2 cellular contexts compared by ENCODE assay signal in the genomic region with DNA sequence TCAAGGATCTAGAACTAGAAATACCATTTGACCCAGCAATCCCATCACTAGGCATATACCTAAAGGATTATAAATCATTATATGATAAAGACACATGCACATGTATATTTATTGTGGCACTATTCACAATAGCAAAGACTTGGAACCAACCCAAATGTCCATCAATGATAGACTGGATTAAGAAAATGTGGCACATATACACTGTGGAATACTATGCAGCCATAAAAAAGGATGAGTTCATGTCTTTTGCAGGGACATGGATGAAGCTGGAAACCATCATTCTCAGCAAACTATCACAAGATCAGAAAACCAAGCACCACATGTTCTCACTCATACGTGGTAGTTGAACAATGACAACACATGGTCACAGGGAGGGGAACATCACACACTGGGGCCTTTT.
DNase-seq lines count a peak whose midpoint lies in the region; ATAC-seq, FAIRE-seq and TF ChIP-seq lines count a peak whose summit lies in the region.
"Not testable (repeated sequence)": the region's sequence is repeated elsewhere in the genome, so short reads cannot be mapped to it uniquely, and the experiment has no call there.

No MANE protein-coding gene starts in this region.

- not testable (repeated sequence) for H3K9me3 ChIP-seq in HEK293 (ENCODE audit: control insufficient read depth, insufficient read depth, low read depth, low read length); K562 (replicated peaks; ENCODE audit: control insufficient read depth, insufficient read depth, low read depth, low read length)

- H3K9me1 ChIP-seq in K562 (ENCODE audit: control insufficient read depth, insufficient read depth, low read length), result not testable (repeated sequence)

- FAIRE-seq in K562 (lab: Jason Lieb, UNC), result not testable (repeated sequence)

- in situ Hi-C loops in K562 (cut with MboI), result not testable (repeated sequence)

- not testable (repeated sequence) for TF ChIP-seq POLR2A in K562 (conservative IDR thresholded peaks at IDR 0.05)

- TF ChIP-seq CTCF in HEK293 (tag by site-specific recombination; IDR thresholded peaks at IDR 0.05); K562 (IDR thresholded peaks at IDR 0.05 in 2 of 3, conservative IDR thresholded peaks at IDR 0.05 in 1 of 3; ENCODE audit: insufficient read depth in 2 of 3, low read depth in 1 of 3, low read length in 3 of 3): not testable (repeated sequence)

- POLR2A ChIA-PET in HEK293 (lab: Yijun Ruan, JAX); K562 (lab: Yijun Ruan, JAX): not testable (repeated sequence)

- not testable (repeated sequence) for H3K27ac ChIP-seq in HEK293 (ENCODE audit: extremely low read depth, low read depth, low read length); K562 (ENCODE audit: extremely low read depth, low read depth, low read length)

- not testable (repeated sequence) for H3K79me2 ChIP-seq in K562 (ENCODE audit: control insufficient read depth, insufficient read depth, low read length)

- not testable (repeated sequence) for TF ChIP-seq RAD21 in K562 (CRISPR knock-in tag; conservative IDR thresholded peaks at IDR 0.05 in 1 of 2, IDR thresholded peaks at IDR 0.05 in 1 of 2)

- not testable (repeated sequence) for DNase-seq in K562 (ENCODE audit: extremely low read depth in 1 of 4, low spot score in 3 of 4)

- not testable (repeated sequence) for H2AFZ ChIP-seq in K562 (ENCODE audit: low read depth, low read length)

- H3K36me3 ChIP-seq in HEK293 (ENCODE audit: control insufficient read depth in 2 of 2, insufficient read depth in 1 of 2, low read length in 2 of 2); K562 (ENCODE audit: control insufficient read depth, insufficient read depth, low read length): not testable (repeated sequence)

- not testable (repeated sequence) for H3K4me1 ChIP-seq in HEK293 (ENCODE audit: control insufficient read depth, insufficient read depth, low read length); K562 (replicated peaks in 1 of 2; ENCODE audit: control insufficient read depth in 2 of 2, insufficient read depth in 2 of 2, low read length in 2 of 2)

- not testable (repeated sequence) for ATAC-seq in K562

- BruUV-seq in K562 (replicated peaks; lab: Mats Ljungman, UMichigan), result not testable (repeated sequence)

- H3K4me3 ChIP-seq in HEK293 (ENCODE audit: low read depth, low read length); K562: not testable (repeated sequence)

- H3K9ac ChIP-seq in K562 (ENCODE audit: insufficient read depth in 1 of 2, low read depth in 2 of 2, low read length in 2 of 2), result not testable (repeated sequence)

- TF ChIP-seq EP300 in K562 (IDR thresholded peaks at IDR 0.05; ENCODE audit: low read length), result not testable (repeated sequence)

- not testable (repeated sequence) for H3K27me3 ChIP-seq in K562 (ENCODE audit: control insufficient read depth in 2 of 2, insufficient read depth in 2 of 2, low read length in 2 of 2)

- H4K20me1 ChIP-seq in K562 (replicated peaks; ENCODE audit: control insufficient read depth, insufficient read depth, low read length), result not testable (repeated sequence)

- not testable (repeated sequence) for H3K4me2 ChIP-seq in K562 (ENCODE audit: insufficient read depth, low read length)

- intact Hi-C loops in K562 (cut with micrococcal nuclease), result not testable (repeated sequence)

- CTCF ChIA-PET in HEK293 (lab: Yijun Ruan, JAX); K562 (lab: Yijun Ruan, JAX; ENCODE audit: low intra/inter-chr PET ratio): not testable (repeated sequence)

- WGBS in K562 (ENCODE audit: insufficient coverage, low coverage, missing lambda C conversion rate), result 88% methylated on average over 1 of the region's 1 CpG

TF ChIP-seq in HEK293, 187 proteins besides CTCF, POLR2A, EP300 and RAD21:
- TF ChIP-seq, protein P1, sequence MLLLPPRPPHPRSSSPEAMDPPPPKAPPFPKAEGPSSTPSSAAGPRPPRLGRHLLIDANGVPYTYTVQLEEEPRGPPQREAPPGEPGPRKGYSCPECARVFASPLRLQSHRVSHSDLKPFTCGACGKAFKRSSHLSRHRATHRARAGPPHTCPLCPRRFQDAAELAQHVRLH (tag by site-specific recombination; IDR thresholded peaks at IDR 0.05), result peak; percentile 63; the same call in 1 of the 2 replicates
- TF ChIP-seq ZNF146 (tag by site-specific recombination; IDR thresholded peaks at IDR 0.05), result peak; percentile 85

TF ChIP-seq in K562, 482 proteins besides CTCF, POLR2A, EP300 and RAD21:
- TF ChIP-seq RBM25 (IDR thresholded peaks at IDR 0.05; ENCODE audit: low read depth, low read length, severe bottlenecking), result peak; percentile 41
- peak; percentile 50 for TF ChIP-seq ZNF146 (CRISPR knock-in tag; IDR thresholded peaks at IDR 0.05; ENCODE audit: unreplicated experiment)
